ENCODE assay signal across 8 cellular contexts in the genomic region with DNA sequence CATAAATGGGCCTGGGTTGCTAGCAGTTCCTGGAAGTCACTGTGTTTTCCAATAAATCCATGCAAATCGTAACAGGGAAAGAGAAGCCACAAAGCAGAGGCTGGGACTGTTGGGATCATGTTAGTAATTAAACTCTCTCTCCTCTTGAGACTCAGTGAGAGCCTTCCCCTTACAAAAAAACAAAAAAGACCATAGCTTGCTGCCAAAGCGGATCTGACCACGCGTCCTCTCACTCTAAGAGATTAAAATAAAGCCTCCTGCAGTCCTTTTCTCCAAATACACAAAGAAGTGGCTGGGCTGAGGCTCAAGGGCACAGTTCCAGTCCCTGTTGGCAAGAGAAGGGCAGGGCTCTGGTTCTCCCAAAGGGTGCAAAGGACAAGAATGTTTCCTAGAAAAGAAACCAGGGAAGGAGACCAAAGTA. TPM values are rescaled to one million over a fixed set of nuclear protein-coding genes. Genes with fewer than 3 reads are reported as not detected.
DNase-seq lines count a peak whose midpoint lies in the region; ATAC-seq and TF ChIP-seq lines count a peak whose summit lies in the region.

No MANE protein-coding gene starts in this region.

- H2AFZ ChIP-seq in ACC112 (ENCODE audit: low read length, unreplicated experiment) = peak overlapping the region; percentile 57

- peaks cover 0 to 3% (median 0%) of the 10 kb centered on the region in 4 donors for H3K9me3 ChIP-seq in Peyer's patch
- no peaks in the 10 kb centered on the region for H3K9me3 ChIP-seq in cardiac muscle cell (ENCODE audit: low read depth)

- H3K79me2 ChIP-seq in ACC112 (ENCODE audit: control insufficient read depth, insufficient read depth, low read length, unreplicated experiment) = no peaks in the 10 kb centered on the region

- peak overlapping the region; percentile 16; the same call in 1 of the 2 replicates for H3K27ac ChIP-seq in ACC112 (ENCODE audit: low read depth, low read length)
- H3K27ac ChIP-seq in Peyer's patch = peak overlapping the region in 3 of 4 donors; percentile 58 to 85 (median 76)
- H3K27ac ChIP-seq in cardiac muscle cell = peak overlapping the region; percentile 99

- H3K36me3 ChIP-seq in ACC112 (ENCODE audit: insufficient read depth, low read length) (no peaks in the 10 kb centered on the region), Peyer's patch (peaks cover 0 to 3% (median 0%) of the 10 kb centered on the region in 3 donors), cardiac muscle cell (no peaks in the 10 kb centered on the region)

- no peak for ATAC-seq in activated CD4-positive, CD25-positive, alpha-beta regulatory T cell treated with anti-CD3 and anti-CD28 coated beads, Interleukin-2, amount 50 U/mL, for 24 hours
- no peak for ATAC-seq in GM19023 (IDR thresholded peaks at IDR 0.05; ENCODE audit: unreplicated experiment)

- H3K4me3 ChIP-seq in ACC112 (ENCODE audit: low read depth, low read length) (peak overlapping the region; percentile 33), Peyer's patch (peak overlapping the region in 1 of 4 donors; percentile 12), cardiac muscle cell (peak overlapping the region; percentile 1)

- H3K4me1 ChIP-seq in ACC112 (ENCODE audit: control insufficient read depth, insufficient read depth, low read length, unreplicated experiment) (peaks cover 12% of the 10 kb centered on the region), Peyer's patch (peaks cover 0 to 33% (median 0%) of the 10 kb centered on the region in 4 donors), cardiac muscle cell (ENCODE audit: low read depth) (peaks cover 20% of the 10 kb centered on the region)

- peak in 2 of 3 donors; percentile 65 to 71 for DNase-seq in Peyer's patch
- peak; percentile 66 to 84 for DNase-seq in cardiac muscle cell (ENCODE audit: low read depth in 1 of 2, low spot score in 1 of 2)
- peak in 48 of 56 donors; percentile 1 to 85 (median 30) for DNase-seq in nucleus accumbens (lab: John Stamatoyannopoulos, UW)
- no peak for DNase-seq in stimulated activated CD4-positive, alpha-beta T cell treated with anti-CD3 and anti-CD28 coated beads, Interleukin-4, amount 100 ng/mL, for 4 hours
- DNase-seq in NCI-H510A treated with DMSO at 0.1 percent for 48 hours (lab: John Stamatoyannopoulos, UW) = no peak

- no peak for TF ChIP-seq CTCF in Peyer's patch (IDR thresholded peaks at IDR 0.05)
- TF ChIP-seq CTCF in cardiac muscle cell (IDR thresholded peaks at IDR 0.05; ENCODE audit: low read depth, low read length) = no peak

- peak in 1 of 2 donors; percentile 25 for TF ChIP-seq POLR2A in Peyer's patch (IDR thresholded peaks at IDR 0.05)

- H3K27me3 ChIP-seq in ACC112 (ENCODE audit: insufficient read depth, low read length) = no peaks in the 10 kb centered on the region
- H3K27me3 ChIP-seq in Peyer's patch = no peaks in the 10 kb centered on the region
- no peaks in the 10 kb centered on the region for H3K27me3 ChIP-seq in cardiac muscle cell

RNA-seq across cellular contexts. Expression of a gene that starts 38.5 kb away (rescaled TPM):
- 100 to 1,000 TPM in 3 of 4 donors, 10 to 100 TPM in 1; 77.1 to 491 (median 144) TPM for total RNA-seq in Peyer's patch
- 27.0 and 67.4 TPM in 2 replicates for total RNA-seq in cardiac muscle cell
- 28.8 and 49.6 TPM in 2 replicates for polyA plus RNA-seq in cardiac muscle cell

RNA-seq across cellular contexts. Expression of a gene that starts 40.2 kb away (rescaled TPM):
- total RNA-seq in Peyer's patch (100 to 1,000 TPM; 321 to 561 (median 467) TPM), cardiac muscle cell (91.4 and 119 TPM in 2 replicates)
- polyA plus RNA-seq in cardiac muscle cell = 109 and 139 TPM in 2 replicates

Comparison
In these comparisons a context has a peak if more than half of its experiments do, and no peak if none do; other contexts are left out.
1. H3K27ac ChIP-seq: peak in every context shown above with its lines; median percentile 99 in cardiac muscle cell; 76 in Peyer's patch; 16 in ACC112.
2. DNase-seq: peak in Peyer's patch (2 of 3), cardiac muscle cell (2 of 2) and nucleus accumbens (48 of 56); none in stimulated activated CD4-positive, alpha-beta T cell treated with anti-CD3 and anti-CD28 coated beads, Interleukin-4, amount 100 ng/mL, for 4 hours (0 of 2) and NCI-H510A treated with DMSO at 0.1 percent for 48 hours (single experiment).